ENCODE assay signal across 23 cellular contexts in genomic region chr12:10276774-10277173, GRCh38. TPM values are rescaled to one million over a fixed set of nuclear protein-coding genes. Genes with fewer than 3 reads are reported as not detected.
DNase-seq lines count a peak whose midpoint lies in the region; ATAC-seq, FAIRE-seq and TF ChIP-seq lines count a peak whose summit lies in the region.
"Had no signal": no experiment of that assay in that cellular context is flagged by ENCODE, and none has a peak within 500 bp of the region (broad histone marks: within the 10 kb centered on the region; RNA-seq: fewer than 3 reads in every experiment).

No MANE protein-coding gene starts in this region.

- H3K27ac Mint-ChIP-seq in activated CD8-positive, alpha-beta memory T cell treated with anti-CD3 and anti-CD28 coated beads, Interleukin-2, amount 10 ng/mL, durations not matched to agents 7 days and 5 days = no peak overlapping the region
- no peak overlapping the region for H3K27ac Mint-ChIP-seq in astrocyte (ENCODE audit: unreplicated experiment)
- H3K27ac Mint-ChIP-seq in natural killer cell treated with Interleukin-12 subunit alpha and Interleukin-12 subunit beta and Interleukin-15 and Interleukin-18, amount 100 ng/mL, for 72 hours = peak overlapping the region; percentile 56 to 68
- H3K27ac Mint-ChIP-seq: CD4-positive, alpha-beta T cell; IgD-negative memory B cell had no signal

- no peak for TF ChIP-seq CTCF in astrocyte (IDR thresholded peaks at IDR 0.05; ENCODE audit: insufficient read depth, low read depth, low read length)

- H3K36me3 Mint-ChIP-seq in activated CD8-positive, alpha-beta memory T cell treated with anti-CD3 and anti-CD28 coated beads, Interleukin-2, amount 10 ng/mL, durations not matched to agents 7 days and 5 days = peaks cover 17% of the 10 kb centered on the region
- no peaks in the 10 kb centered on the region for H3K36me3 Mint-ChIP-seq in astrocyte (ENCODE audit: low read depth, unreplicated experiment)
- H3K36me3 Mint-ChIP-seq in natural killer cell treated with Interleukin-12 subunit alpha and Interleukin-12 subunit beta and Interleukin-15 and Interleukin-18, amount 100 ng/mL, for 72 hours = peaks cover 12% of the 10 kb centered on the region
- H3K36me3 Mint-ChIP-seq: IgD-negative memory B cell had no signal

- H3K9ac ChIP-seq in astrocyte (ENCODE audit: low read length) = no peak overlapping the region

- peaks cover 19% of the 10 kb centered on the region for H3K4me1 Mint-ChIP-seq in activated CD8-positive, alpha-beta memory T cell treated with anti-CD3 and anti-CD28 coated beads, Interleukin-2, amount 10 ng/mL, durations not matched to agents 7 days and 5 days
- H3K4me1 Mint-ChIP-seq in astrocyte (ENCODE audit: low read depth, unreplicated experiment) = no peaks in the 10 kb centered on the region
- H3K4me1 Mint-ChIP-seq in natural killer cell treated with Interleukin-12 subunit alpha and Interleukin-12 subunit beta and Interleukin-15 and Interleukin-18, amount 100 ng/mL, for 72 hours (ENCODE audit: low read depth in 2 of 2) = peaks cover 30 to 39% of the 10 kb centered on the region in 2 donors
- H3K4me1 Mint-ChIP-seq: IgD-negative memory B cell had no signal

- no peak overlapping the region for H2AFZ ChIP-seq in astrocyte (ENCODE audit: low read depth, low read length)

- H3K4me3 Mint-ChIP-seq in activated CD8-positive, alpha-beta memory T cell treated with anti-CD3 and anti-CD28 coated beads, Interleukin-2, amount 10 ng/mL, durations not matched to agents 7 days and 5 days = no peak overlapping the region
- H3K4me3 Mint-ChIP-seq in astrocyte (ENCODE audit: unreplicated experiment) = no peak overlapping the region
- H3K4me3 Mint-ChIP-seq in natural killer cell treated with Interleukin-12 subunit alpha and Interleukin-12 subunit beta and Interleukin-15 and Interleukin-18, amount 100 ng/mL, for 72 hours = peak overlapping the region; percentile 47
- H3K4me3 Mint-ChIP-seq: CD4-positive, alpha-beta T cell; IgD-negative memory B cell had no signal

- no peaks in the 10 kb centered on the region for H3K4me1 ChIP-seq in astrocyte (ENCODE audit: insufficient read depth, low read length)
- H3K4me1 ChIP-seq: Caco-2 had no signal

- no peak overlapping the region for H3K27ac ChIP-seq in astrocyte (ENCODE audit: low read depth, low read length)

- CTCF ChIA-PET in activated CD8-positive, alpha-beta memory T cell treated with anti-CD3 and anti-CD28 coated beads, Interleukin-2, amount 10 ng/mL, durations not matched to agents 7 days and 5 days (lab: Charles Lee) = no interaction called here

- no peak overlapping the region for H3K4me3 ChIP-seq in astrocyte (ENCODE audit: insufficient read depth, low read depth, low read length)
- H3K4me3 ChIP-seq: GM12878 had no signal

- H3K27me3 ChIP-seq in astrocyte (ENCODE audit: insufficient read depth, low read length) = no peaks in the 10 kb centered on the region

- no peak for FAIRE-seq in astrocyte (lab: Jason Lieb, UNC)
- FAIRE-seq: GM12878, GM19239 had no signal

- H3K9me3 Mint-ChIP-seq in activated CD8-positive, alpha-beta memory T cell treated with anti-CD3 and anti-CD28 coated beads, Interleukin-2, amount 10 ng/mL, durations not matched to agents 7 days and 5 days (ENCODE audit: low read depth) = peaks cover 10% of the 10 kb centered on the region
- H3K9me3 Mint-ChIP-seq in astrocyte (ENCODE audit: unreplicated experiment) = no peaks in the 10 kb centered on the region
- H3K9me3 Mint-ChIP-seq in natural killer cell treated with Interleukin-12 subunit alpha and Interleukin-12 subunit beta and Interleukin-15 and Interleukin-18, amount 100 ng/mL, for 72 hours = peaks cover 7% of the 10 kb centered on the region

- H3K79me2 ChIP-seq in astrocyte (ENCODE audit: insufficient read depth, low read length) = no peaks in the 10 kb centered on the region

- no peaks in the 10 kb centered on the region for H3K27me3 Mint-ChIP-seq in activated CD8-positive, alpha-beta memory T cell treated with anti-CD3 and anti-CD28 coated beads, Interleukin-2, amount 10 ng/mL, durations not matched to agents 7 days and 5 days
- H3K27me3 Mint-ChIP-seq in astrocyte (ENCODE audit: low read depth, unreplicated experiment) = no peaks in the 10 kb centered on the region
- H3K27me3 Mint-ChIP-seq in natural killer cell treated with Interleukin-12 subunit alpha and Interleukin-12 subunit beta and Interleukin-15 and Interleukin-18, amount 100 ng/mL, for 72 hours = no peaks in the 10 kb centered on the region

- H4K20me1 ChIP-seq in astrocyte (ENCODE audit: insufficient read depth, low read length) = no peaks in the 10 kb centered on the region

- H3K9me3 ChIP-seq in astrocyte (ENCODE audit: insufficient read depth, low read depth, low read length) = no peaks in the 10 kb centered on the region

- no peak overlapping the region for H3K4me2 ChIP-seq in astrocyte (ENCODE audit: low read length)

- H3K36me3 ChIP-seq in astrocyte (ENCODE audit: insufficient read depth, low read length) = no peaks in the 10 kb centered on the region

- ATAC-seq in activated CD8-positive, alpha-beta memory T cell treated with anti-CD3 and anti-CD28 coated beads, Interleukin-2, amount 10 ng/mL, durations not matched to agents 7 days and 5 days = peak; percentile 30
- ATAC-seq in natural killer cell treated with Interleukin-12 subunit alpha and Interleukin-12 subunit beta and Interleukin-15 and Interleukin-18, amount 100 ng/mL, for 72 hours = no peak
- ATAC-seq: GM12878, HCT116 had no signal

- no peak for DNase-seq in activated CD8-positive, alpha-beta memory T cell treated with anti-CD3 and anti-CD28 coated beads, Interleukin-2, amount 10 ng/mL, durations not matched to agents 7 days and 5 days
- DNase-seq in activated CD8-positive, alpha-beta memory T cell treated with anti-CD3 and anti-CD28 coated beads for 24 hours = no peak
- DNase-seq in astrocyte (ENCODE audit: low read depth) (peak; percentile 54), kidney glomerular epithelial cell (lab: John Stamatoyannopoulos, UW) (no peak), globus pallidus (ENCODE audit: low spot score) (no peak), foreskin melanocyte (no peak)
- no peak for DNase-seq in natural killer cell treated with Interleukin-12 subunit alpha and Interleukin-12 subunit beta and Interleukin-15 and Interleukin-18, amount 100 ng/mL, for 72 hours (ENCODE audit: low spot score)
- DNase-seq: Caco-2; CD4-positive, alpha-beta T cell; EL; Karpas-422; MM.1S; NCI-H1105; NCI-H2107; NCI-H510A; NCI-H774; SHP77 had no signal

RNA-seq across cellular contexts. Expression of gene KLRD1, which starts 30.9 kb away (rescaled TPM):
- 10 to 100 TPM; 60.0 to 95.9 TPM for total RNA-seq in activated CD8-positive, alpha-beta memory T cell treated with anti-CD3 and anti-CD28 coated beads, Interleukin-2, amount 10 ng/mL, durations not matched to agents 7 days and 5 days
- total RNA-seq in astrocyte = 0.45 and 0.91 TPM in 2 replicates
- total RNA-seq in natural killer cell treated with Interleukin-12 subunit alpha and Interleukin-12 subunit beta and Interleukin-15 and Interleukin-18, amount 100 ng/mL, for 72 hours = 100 to 1,000 TPM in 1 of 2 donors, 10 to 100 TPM in 1; 58.2 to 197 TPM
- total RNA-seq: A172, RPMI7951 had no signal

Comparison
In these comparisons a context has a peak if more than half of its experiments do, and no peak if none do; other contexts are left out.
1. H3K27ac Mint-ChIP-seq: peak in natural killer cell treated with Interleukin-12 subunit alpha and Interleukin-12 subunit beta and Interleukin-15 and Interleukin-18, amount 100 ng/mL, for 72 hours (2 of 2); none in activated CD8-positive, alpha-beta memory T cell treated with anti-CD3 and anti-CD28 coated beads, Interleukin-2, amount 10 ng/mL, durations not matched to agents 7 days and 5 days (single experiment) and astrocyte (single experiment).
2. RNA of gene KLRD1, which starts 30.9 kb away (total RNA-seq): 58.2 to 197 TPM in natural killer cell treated with Interleukin-12 subunit alpha and Interleukin-12 subunit beta and Interleukin-15 and Interleukin-18, amount 100 ng/mL, for 72 hours and 60.0 to 95.9 TPM in activated CD8-positive, alpha-beta memory T cell treated with anti-CD3 and anti-CD28 coated beads, Interleukin-2, amount 10 ng/mL, durations not matched to agents 7 days and 5 days; 0.45 to 0.91 TPM in astrocyte; every median in the first group is over 10 times any median in the second.